34 cellular contexts compared by ENCODE assay signal in the genomic region with DNA sequence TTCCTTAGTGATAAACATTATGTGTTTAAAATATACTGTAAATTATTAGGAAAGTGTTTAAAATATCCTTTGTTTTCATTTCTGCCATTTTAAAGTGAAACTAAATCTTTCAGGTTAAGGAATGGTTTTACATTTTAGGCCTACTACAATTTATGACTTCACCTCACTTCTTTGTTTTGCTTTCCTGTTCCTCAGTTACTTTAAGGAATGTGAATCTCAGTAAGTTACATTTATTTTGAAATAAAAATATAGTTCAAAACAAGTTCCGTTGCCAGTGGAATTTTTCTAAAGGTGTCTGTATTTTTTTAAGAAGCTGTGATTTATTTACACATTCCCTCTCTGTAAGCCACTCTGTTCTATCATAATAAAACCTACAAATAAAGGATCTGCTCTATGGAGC.
A peak's percentile ranks its signal among the peaks of the same experiment; 100 is the strongest.
DNase-seq lines count a peak whose midpoint lies in the region; FAIRE-seq and TF ChIP-seq lines count a peak whose summit lies in the region.
"Had no signal": no experiment of that assay in that cellular context is flagged by ENCODE, and none has a peak within 500 bp of the region (broad histone marks: within the 10 kb centered on the region; RNA-seq: fewer than 3 reads in every experiment).

No MANE protein-coding gene starts in this region.

- peak; percentile 33 for FAIRE-seq in G401.6 (lab: Jason Lieb, UNC)
- FAIRE-seq: GM12892, urothelium cell line had no signal

- peak; percentile 6 for DNase-seq in fibroblast of the aortic adventitia (ENCODE audit: low read depth)
- no peak for DNase-seq in sigmoid colon
- no peak for DNase-seq in LoVo (ENCODE audit: low spot score)
- no peak for DNase-seq in SW480 (ENCODE audit: low spot score)
- DNase-seq in lower leg skin (ENCODE audit: low spot score in 2 of 2): no peak
- DNase-seq: activated CD8-positive, alpha-beta memory T cell treated with anti-CD3 and anti-CD28 coated beads, Interleukin-2, amount 50 U/mL, for 48 hours; activated CD8-positive, alpha-beta T cell treated with anti-CD3 and anti-CD28 coated beads for 36 hours; activated naive CD4-positive, alpha-beta T cell treated with Interleukin-2 at 50 U/mL for 16 hours; adrenal gland; foreskin melanocyte; H9; heart right ventricle; kidney; midbrain; naive thymus-derived CD4-positive, alpha-beta T cell; NCI-H2029 treated with DMSO at 0.1 percent for 48 hours; NCI-H526; occipital lobe; retina; stimulated activated CD4-positive, alpha-beta T cell treated with anti-CD3 and anti-CD28 coated beads, Interleukin-1b, Interleukin-23, amount 100 ng/mL, for 48 hours; stimulated activated naive CD8-positive, alpha-beta T cell treated with anti-CD3 and anti-CD28 coated beads, Interleukin-15, amount 100 ng/mL, for 72 hours had no signal

- H3K27ac Mint-ChIP-seq in brain: peak overlapping the region in 1 of 5 experiments; percentile 63
- H3K27ac Mint-ChIP-seq: activated CD8-positive, alpha-beta T cell treated with anti-CD3 and anti-CD28 coated beads for 36 hours; activated T-helper 1 cell treated with anti-CD3 and anti-CD28 coated beads, Interleukin-12 subunit alpha, Interleukin-12 subunit beta, Interleukin-2, Interleukin-4 antibody, amounts not matched to agents 30 ng/mL and 10 ng/mL and 1 ng/mL, durations not matched to agents 14 hours and 24 hours and 36 hours; H9; naive thymus-derived CD4-positive, alpha-beta T cell; stimulated activated naive CD8-positive, alpha-beta T cell treated with anti-CD3 and anti-CD28 coated beads, Interleukin-15, amount 100 ng/mL, for 72 hours; T-helper 2 cell treated with Interferon-gamma antibody and Interleukin-4, amounts not matched to agents 5 μg/mL and 100 μg/mL, for 36 hours had no signal

- H3K27ac ChIP-seq in sigmoid colon: peak overlapping the region in 3 of 4 donors; percentile 4 to 31 (median 15)
- H3K27ac ChIP-seq: adrenal gland; BLaER1 treated with 17β-estradiol and CSF1 and Interleukin-3, amounts not matched to agents 10 nM and 100 nM; breast epithelium; coronary artery; heart right ventricle; HL-60; KMS-11; thoracic aorta had no signal

- no peaks in the 10 kb centered on the region for H3K9me3 ChIP-seq in sigmoid colon
- H3K9me3 ChIP-seq: adrenal gland; BLaER1 treated with 17β-estradiol and CSF1 and Interleukin-3, amounts not matched to agents 10 nM and 100 nM; breast epithelium; heart right ventricle; thoracic aorta had no signal

- no peaks in the 10 kb centered on the region for H3K36me3 Mint-ChIP-seq in brain
- H3K36me3 Mint-ChIP-seq: naive thymus-derived CD4-positive, alpha-beta T cell had no signal

- no peaks in the 10 kb centered on the region for H3K27me3 ChIP-seq in sigmoid colon
- H3K27me3 ChIP-seq: adrenal gland; BLaER1 treated with 17β-estradiol and CSF1 and Interleukin-3, amounts not matched to agents 10 nM and 100 nM; breast epithelium; heart right ventricle had no signal

- H3K4me3 ChIP-seq in fibroblast of the aortic adventitia (ENCODE audit: low read depth, low read length) (no peak overlapping the region), sigmoid colon (no peak overlapping the region), lower leg skin (ENCODE audit: low read depth, poor library complexity, severe bottlenecking) (no peak overlapping the region)
- H3K4me3 ChIP-seq: adrenal gland; BLaER1 treated with 17β-estradiol and CSF1 and Interleukin-3, amounts not matched to agents 10 nM and 100 nM; breast epithelium; coronary artery; heart right ventricle; smooth muscle cell; thoracic aorta had no signal

- H3K4me1 ChIP-seq in sigmoid colon: peaks cover 0 to 38% (median 11%) of the 10 kb centered on the region in 4 donors
- H3K4me1 ChIP-seq: adrenal gland; BLaER1 treated with 17β-estradiol and CSF1 and Interleukin-3, amounts not matched to agents 10 nM and 100 nM; breast epithelium; heart right ventricle had no signal

- no peaks in the 10 kb centered on the region for H3K4me1 Mint-ChIP-seq in brain
- H3K4me1 Mint-ChIP-seq: H9; naive thymus-derived CD4-positive, alpha-beta T cell; stimulated activated naive CD8-positive, alpha-beta T cell treated with anti-CD3 and anti-CD28 coated beads, Interleukin-15, amount 100 ng/mL, for 72 hours had no signal

- no peaks in the 10 kb centered on the region for H3K9me3 Mint-ChIP-seq in brain
- H3K9me3 Mint-ChIP-seq: activated CD8-positive, alpha-beta T cell treated with anti-CD3 and anti-CD28 coated beads for 36 hours; activated T-helper 1 cell treated with anti-CD3 and anti-CD28 coated beads, Interleukin-12 subunit alpha, Interleukin-12 subunit beta, Interleukin-2, Interleukin-4 antibody, amounts not matched to agents 30 ng/mL and 10 ng/mL and 1 ng/mL, durations not matched to agents 14 hours and 24 hours and 36 hours; H9; T-helper 2 cell treated with Interferon-gamma antibody and Interleukin-4, amounts not matched to agents 5 μg/mL and 100 μg/mL, for 36 hours had no signal

- 73 to 78% methylated on average over 1 of the region's 1 CpG for WGBS in sigmoid colon, 2 donors
- 63 to 73% methylated on average over 1 of the region's 1 CpG for WGBS in lower leg skin, 2 donors

- no peaks in the 10 kb centered on the region for H3K27me3 Mint-ChIP-seq in brain
- H3K27me3 Mint-ChIP-seq: activated CD8-positive, alpha-beta T cell treated with anti-CD3 and anti-CD28 coated beads for 36 hours; naive thymus-derived CD4-positive, alpha-beta T cell; stimulated activated naive CD8-positive, alpha-beta T cell treated with anti-CD3 and anti-CD28 coated beads, Interleukin-15, amount 100 ng/mL, for 72 hours had no signal

- no peaks in the 10 kb centered on the region for H3K36me3 ChIP-seq in sigmoid colon
- H3K36me3 ChIP-seq: adrenal gland; BLaER1 treated with 17β-estradiol and CSF1 and Interleukin-3, amounts not matched to agents 10 nM and 100 nM; breast epithelium; heart right ventricle; thoracic aorta had no signal

- intact Hi-C loops in sigmoid colon (cut with DNase I) (no loop called here), lower leg skin (cut with DNase I; ENCODE audit: low total_unique reads) (no loop called here)

- TF ChIP-seq CTCF in brain (conservative IDR thresholded peaks at IDR 0.05): no peak
- no peak for TF ChIP-seq CTCF in fibroblast of the aortic adventitia (IDR thresholded peaks at IDR 0.05; ENCODE audit: insufficient read depth, low read length)
- no peak for TF ChIP-seq CTCF in sigmoid colon (IDR thresholded peaks at IDR 0.05)
- no peak for TF ChIP-seq CTCF in lower leg skin (IDR thresholded peaks at IDR 0.05)

- peak overlapping the region in 3 of 5 experiments; percentile 11 to 24 (median 24) for H3K4me3 Mint-ChIP-seq in brain
- H3K4me3 Mint-ChIP-seq: activated CD8-positive, alpha-beta T cell treated with anti-CD3 and anti-CD28 coated beads for 36 hours; activated T-helper 1 cell treated with anti-CD3 and anti-CD28 coated beads, Interleukin-12 subunit alpha, Interleukin-12 subunit beta, Interleukin-2, Interleukin-4 antibody, amounts not matched to agents 30 ng/mL and 10 ng/mL and 1 ng/mL, durations not matched to agents 14 hours and 24 hours and 36 hours; H9; naive thymus-derived CD4-positive, alpha-beta T cell; stimulated activated naive CD8-positive, alpha-beta T cell treated with anti-CD3 and anti-CD28 coated beads, Interleukin-15, amount 100 ng/mL, for 72 hours; T-helper 2 cell treated with Interferon-gamma antibody and Interleukin-4, amounts not matched to agents 5 μg/mL and 100 μg/mL, for 36 hours had no signal

- TF ChIP-seq POLR2A in sigmoid colon (IDR thresholded peaks at IDR 0.05): no peak
- no peak for TF ChIP-seq POLR2A in lower leg skin (IDR thresholded peaks at IDR 0.05)

- no peak for TF ChIP-seq EP300 in sigmoid colon (IDR thresholded peaks at IDR 0.05)
